In the genomic region with DNA sequence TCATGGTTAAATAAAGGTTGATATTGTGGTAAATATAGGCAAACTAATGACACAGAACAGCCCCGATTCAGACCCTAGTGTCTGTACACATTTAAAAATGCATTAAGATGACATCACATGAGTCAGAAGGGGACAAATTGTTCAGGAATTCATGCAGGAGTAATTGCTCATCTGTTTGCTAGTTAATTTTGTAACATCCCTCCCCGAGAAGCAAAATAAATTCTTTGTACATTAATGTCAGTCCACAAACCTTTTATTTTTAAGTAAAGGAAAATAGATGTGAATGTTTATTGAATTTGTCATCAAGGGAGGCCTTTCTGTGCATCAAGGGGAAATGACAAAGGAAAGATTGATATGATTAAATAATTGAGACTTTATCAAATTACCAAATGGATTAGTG, we compare ENCODE assay signal across 1 cellular context.
TF ChIP-seq lines count a peak whose summit lies in the region.

No MANE protein-coding gene starts in this region.

TF ChIP-seq in IMR-90, 13 proteins besides CTCF, POLR2A, EP300 and RAD21:
- TF ChIP-seq CEBPB (IDR thresholded peaks at IDR 0.05; ENCODE audit: low read depth, low read length), result peak; percentile 84
- peak; percentile 76 for TF ChIP-seq FOS (IDR thresholded peaks at IDR 0.05; ENCODE audit: low read depth, low read length)
- no peak for TF ChIP-seq CHD1 (IDR thresholded peaks at IDR 0.05; ENCODE audit: low read depth, low read length)
